In genomic region chr12:62469704-62470103, GRCh38 we compare ENCODE assay signal across 21 cellular contexts. TPM values are rescaled to one million over a fixed set of nuclear protein-coding genes. Genes with fewer than 3 reads are reported as not detected.
DNase-seq lines count a peak whose midpoint lies in the region; ATAC-seq and TF ChIP-seq lines count a peak whose summit lies in the region.
"Had no signal": no experiment of that assay in that cellular context is flagged by ENCODE, and none has a peak within 500 bp of the region (broad histone marks: within the 10 kb centered on the region; RNA-seq: fewer than 3 reads in every experiment).

No MANE protein-coding gene starts in this region.

- 100% methylated on average over 2 of the region's 2 CpGs for WGBS in SK-N-SH (ENCODE audit: low lambda C conversion rate)
- 97 to 98% methylated on average over 2 of the region's 2 CpGs for WGBS in GM23248 (ENCODE audit: low coverage in 1 of 2, low lambda C conversion rate in 2 of 2, missing lambda C conversion rate in 2 of 2), 2 experiments

- no peak for TF ChIP-seq RAD21 in SK-N-SH (IDR thresholded peaks at IDR 0.05; ENCODE audit: low read length)

- no peak for DNase-seq in SK-N-SH
- no peak for DNase-seq in GM23248
- DNase-seq in activated T-helper 2 cell treated with anti-CD3 and anti-CD28 coated beads, Interferon-gamma antibody, Interleukin-2, Interleukin-4, amounts not matched to agents 10 μg/mL and 5 μg/mL and 100 μg/mL, durations not matched to agents 14 hours and 24 hours and 36 hours (ENCODE audit: low spot score): no peak
- DNase-seq in naive thymus-derived CD4-positive, alpha-beta T cell: no peak
- DNase-seq in substantia nigra (lab: John Stamatoyannopoulos, UW): no peak
- no peak for DNase-seq in vagina (ENCODE audit: extremely low spot score in 2 of 2)
- DNase-seq in AG08395 (ENCODE audit: low spot score): no peak
- DNase-seq: activated B cell treated with CpG ODN at 0.5 μM for 24 hours; activated CD8-positive, alpha-beta memory T cell treated with anti-CD3 and anti-CD28 coated beads, Interleukin-2, amount 50 U/mL, for 48 hours; hypothalamus; kidney glomerular epithelial cell; NCI-H1436; NCI-H2171 treated with DMSO at 0.1 percent for 48 hours; NCI-H82; RPMI8226; upper lobe of right lung had no signal

- no peak overlapping the region for H3K27ac Mint-ChIP-seq in activated T-helper 2 cell treated with anti-CD3 and anti-CD28 coated beads, Interferon-gamma antibody, Interleukin-2, Interleukin-4, amounts not matched to agents 10 μg/mL and 5 μg/mL and 100 μg/mL, durations not matched to agents 14 hours and 24 hours and 36 hours
- H3K27ac Mint-ChIP-seq in naive thymus-derived CD4-positive, alpha-beta T cell: no peak overlapping the region
- H3K27ac Mint-ChIP-seq: activated B cell treated with CpG ODN at 0.5 μM for 24 hours; stimulated activated memory B cell treated with anti-CD40 and anti-IgM and Interleukin-4, amounts not matched to agents 10 μg/mL and 1 μg/mL and 100 μg/mL, for 72 hours had no signal

- H3K4me1 Mint-ChIP-seq in activated T-helper 2 cell treated with anti-CD3 and anti-CD28 coated beads, Interferon-gamma antibody, Interleukin-2, Interleukin-4, amounts not matched to agents 10 μg/mL and 5 μg/mL and 100 μg/mL, durations not matched to agents 14 hours and 24 hours and 36 hours (ENCODE audit: low read depth): peaks cover 22% of the 10 kb centered on the region
- peaks cover 22 to 39% (median 34%) of the 10 kb centered on the region in 7 donors for H3K4me1 Mint-ChIP-seq in naive thymus-derived CD4-positive, alpha-beta T cell

- peaks cover 13% of the 10 kb centered on the region; the same call in 1 of the 2 replicates for H4K20me1 ChIP-seq in SK-N-SH (ENCODE audit: insufficient read depth)
- peaks cover 6% of the 10 kb centered on the region; the same call in 1 of the 2 replicates for H4K20me1 ChIP-seq in GM23248 (ENCODE audit: insufficient read depth)

- H3K4me3 ChIP-seq in SK-N-SH (ENCODE audit: low read depth in 2 of 2, low read length in 1 of 2): no peak overlapping the region
- peak overlapping the region; percentile 95 for H3K4me3 ChIP-seq in GM23248
- H3K4me3 ChIP-seq in naive thymus-derived CD4-positive, alpha-beta T cell (ENCODE audit: low read length): no peak overlapping the region
- no peak overlapping the region for H3K4me3 ChIP-seq in vagina
- H3K4me3 ChIP-seq: upper lobe of right lung had no signal

- no peaks in the 10 kb centered on the region for H3K9me3 Mint-ChIP-seq in activated T-helper 2 cell treated with anti-CD3 and anti-CD28 coated beads, Interferon-gamma antibody, Interleukin-2, Interleukin-4, amounts not matched to agents 10 μg/mL and 5 μg/mL and 100 μg/mL, durations not matched to agents 14 hours and 24 hours and 36 hours
- no peaks in the 10 kb centered on the region for H3K9me3 Mint-ChIP-seq in naive thymus-derived CD4-positive, alpha-beta T cell
- H3K9me3 Mint-ChIP-seq: activated B cell treated with CpG ODN at 0.5 μM for 24 hours; stimulated activated memory B cell treated with anti-CD40 and anti-IgM and Interleukin-4, amounts not matched to agents 10 μg/mL and 1 μg/mL and 100 μg/mL, for 72 hours had no signal

- POLR2A ChIA-PET in SK-N-SH (lab: Yijun Ruan, JAX): no interaction called here
- POLR2A ChIA-PET in naive thymus-derived CD4-positive, alpha-beta T cell (lab: Charles Lee): interaction anchor here (1.0 kb wide), 1 partner anchor 37 kb away, joined by 3 read pairs; no protein-coding TSS in a partner anchor

- no peaks in the 10 kb centered on the region for H3F3A ChIP-seq in SK-N-SH (replicated peaks; ENCODE audit: insufficient read depth)
- no peaks in the 10 kb centered on the region for H3F3A ChIP-seq in GM23248 (ENCODE audit: insufficient read depth)

- CTCF ChIA-PET in SK-N-SH (lab: Yijun Ruan, JAX): no interaction called here
- CTCF ChIA-PET in naive thymus-derived CD4-positive, alpha-beta T cell (lab: Charles Lee): no interaction called here

- H3K27ac ChIP-seq in SK-N-SH (ENCODE audit: low read depth in 2 of 2, low read length in 1 of 2) (no peak overlapping the region), GM23248 (no peak overlapping the region), substantia nigra (ENCODE audit: low read depth, low read length, poor library complexity, severe bottlenecking) (no peak overlapping the region), vagina (no peak overlapping the region)
- H3K27ac ChIP-seq in naive thymus-derived CD4-positive, alpha-beta T cell (ENCODE audit: low read depth, low read length): no peak overlapping the region
- H3K27ac ChIP-seq: 22Rv1, C4-2B, upper lobe of right lung had no signal

- H3K36me3 ChIP-seq in SK-N-SH (replicated peaks in 1 of 2; ENCODE audit: control insufficient read depth in 1 of 2, insufficient read depth in 2 of 2, low read length in 1 of 2): peaks cover 2 to 7% of the 10 kb centered on the region in 2 experiments
- peaks cover 9% of the 10 kb centered on the region; the same call in 1 of the 2 replicates for H3K36me3 ChIP-seq in GM23248 (ENCODE audit: low read depth)
- H3K36me3 ChIP-seq in naive thymus-derived CD4-positive, alpha-beta T cell (ENCODE audit: control insufficient read depth in 2 of 3, insufficient read depth in 3 of 3, low read length in 3 of 3): peaks cover 0 to 8% (median 0%) of the 10 kb centered on the region in 3 experiments
- no peaks in the 10 kb centered on the region for H3K36me3 ChIP-seq in vagina
- H3K36me3 ChIP-seq: upper lobe of right lung had no signal

- H3K27me3 Mint-ChIP-seq in activated T-helper 2 cell treated with anti-CD3 and anti-CD28 coated beads, Interferon-gamma antibody, Interleukin-2, Interleukin-4, amounts not matched to agents 10 μg/mL and 5 μg/mL and 100 μg/mL, durations not matched to agents 14 hours and 24 hours and 36 hours (ENCODE audit: low read depth): no peaks in the 10 kb centered on the region
- H3K27me3 Mint-ChIP-seq in naive thymus-derived CD4-positive, alpha-beta T cell: no peaks in the 10 kb centered on the region
- H3K27me3 Mint-ChIP-seq: activated B cell treated with CpG ODN at 0.5 μM for 24 hours; stimulated activated memory B cell treated with anti-CD40 and anti-IgM and Interleukin-4, amounts not matched to agents 10 μg/mL and 1 μg/mL and 100 μg/mL, for 72 hours had no signal

- no peaks in the 10 kb centered on the region for H3K9me3 ChIP-seq in SK-N-SH
- no peaks in the 10 kb centered on the region for H3K9me3 ChIP-seq in GM23248 (ENCODE audit: low read depth)
- H3K9me3 ChIP-seq in naive thymus-derived CD4-positive, alpha-beta T cell (ENCODE audit: control insufficient read depth in 2 of 3, low read length in 3 of 3): no peaks in the 10 kb centered on the region
- no peaks in the 10 kb centered on the region for H3K9me3 ChIP-seq in vagina
- H3K9me3 ChIP-seq: upper lobe of right lung had no signal

- no peak for TF ChIP-seq CTCF in SK-N-SH (IDR thresholded peaks at IDR 0.05)
- no peak for TF ChIP-seq CTCF in vagina (IDR thresholded peaks at IDR 0.05)

- H3K4me1 ChIP-seq in SK-N-SH (ENCODE audit: control insufficient read depth in 1 of 2, insufficient read depth in 2 of 2, low read depth in 1 of 2, low read length in 1 of 2) (peaks cover 0 to 5% of the 10 kb centered on the region in 2 experiments; a peak in 2 of 4 replicates), GM23248 (ENCODE audit: insufficient read depth) (peaks cover 14% of the 10 kb centered on the region), vagina (peaks cover 33% of the 10 kb centered on the region)
- peaks cover 8 to 17% of the 10 kb centered on the region in 2 donors for H3K4me1 ChIP-seq in naive thymus-derived CD4-positive, alpha-beta T cell (ENCODE audit: control insufficient read depth in 2 of 2, insufficient read depth in 2 of 2, low read length in 2 of 2)

- no peak for TF ChIP-seq POLR2A in vagina (IDR thresholded peaks at IDR 0.05)

- no peak overlapping the region for H3K9ac ChIP-seq in SK-N-SH
- H3K9ac ChIP-seq in GM23248: no peak overlapping the region

- H2AFZ ChIP-seq in SK-N-SH (ENCODE audit: low read depth) (no peak overlapping the region), GM23248 (no peak overlapping the region)

- no peaks in the 10 kb centered on the region for H3K27me3 ChIP-seq in SK-N-SH (ENCODE audit: insufficient read depth)
- H3K27me3 ChIP-seq in GM23248 (replicated peaks; ENCODE audit: insufficient read depth): no peaks in the 10 kb centered on the region
- H3K27me3 ChIP-seq in naive thymus-derived CD4-positive, alpha-beta T cell (ENCODE audit: control insufficient read depth in 2 of 2, insufficient read depth in 2 of 2, low read length in 2 of 2): no peaks in the 10 kb centered on the region
- H3K27me3 ChIP-seq in vagina: no peaks in the 10 kb centered on the region
- H3K27me3 ChIP-seq: upper lobe of right lung had no signal

- H3K79me2 ChIP-seq in SK-N-SH (ENCODE audit: insufficient read depth) (peaks cover 81% of the 10 kb centered on the region), GM23248 (ENCODE audit: insufficient read depth) (peaks cover 82% of the 10 kb centered on the region)

- H3K4me2 ChIP-seq in SK-N-SH (peak overlapping the region; percentile 86; the same call in 1 of the 2 replicates), GM23248 (ENCODE audit: unreplicated experiment) (peak overlapping the region; percentile 92)

- no peak for TF ChIP-seq EP300 in SK-N-SH (IDR thresholded peaks at IDR 0.05; ENCODE audit: borderline replicate concordance in 1 of 2, low read depth in 1 of 2, low read length in 1 of 2)

- in situ Hi-C loops in GM23248 (cut with MboI): no loop called here

- H3K36me3 Mint-ChIP-seq in activated T-helper 2 cell treated with anti-CD3 and anti-CD28 coated beads, Interferon-gamma antibody, Interleukin-2, Interleukin-4, amounts not matched to agents 10 μg/mL and 5 μg/mL and 100 μg/mL, durations not matched to agents 14 hours and 24 hours and 36 hours (ENCODE audit: low read depth): peaks cover 15% of the 10 kb centered on the region
- H3K36me3 Mint-ChIP-seq in naive thymus-derived CD4-positive, alpha-beta T cell: peaks cover 0 to 12% (median 7%) of the 10 kb centered on the region in 5 donors

- H3K4me3 Mint-ChIP-seq in activated T-helper 2 cell treated with anti-CD3 and anti-CD28 coated beads, Interferon-gamma antibody, Interleukin-2, Interleukin-4, amounts not matched to agents 10 μg/mL and 5 μg/mL and 100 μg/mL, durations not matched to agents 14 hours and 24 hours and 36 hours (ENCODE audit: low read depth): peak overlapping the region; percentile 26
- H3K4me3 Mint-ChIP-seq in naive thymus-derived CD4-positive, alpha-beta T cell: peak overlapping the region in 8 of 10 donors; percentile 18 to 97 (median 54)
- H3K4me3 Mint-ChIP-seq: activated B cell treated with CpG ODN at 0.5 μM for 24 hours; stimulated activated memory B cell treated with anti-CD40 and anti-IgM and Interleukin-4, amounts not matched to agents 10 μg/mL and 1 μg/mL and 100 μg/mL, for 72 hours had no signal

- intact Hi-C loops in activated T-helper 2 cell treated with anti-CD3 and anti-CD28 coated beads, Interferon-gamma antibody, Interleukin-2, Interleukin-4, amounts not matched to agents 10 μg/mL and 5 μg/mL and 100 μg/mL, durations not matched to agents 14 hours and 24 hours and 36 hours (cut with micrococcal nuclease): no loop called here
- intact Hi-C loops in naive thymus-derived CD4-positive, alpha-beta T cell (cut with micrococcal nuclease): no loop called here
- intact Hi-C loops in vagina (cut with DNase I): no loop called here

- ATAC-seq in SK-N-SH treated with all-trans-retinoic acid at 6 μM for 48 hours: no peak
- no peak for ATAC-seq in naive thymus-derived CD4-positive, alpha-beta T cell
- ATAC-seq: K562; stimulated activated memory B cell treated with anti-CD40 and anti-IgM and Interleukin-4, amounts not matched to agents 10 μg/mL and 1 μg/mL and 100 μg/mL, for 72 hours; upper lobe of right lung had no signal

- H3K9me2 ChIP-seq in SK-N-SH: no peaks in the 10 kb centered on the region
- H3K9me2 ChIP-seq in GM23248 (ENCODE audit: insufficient read depth): no peaks in the 10 kb centered on the region

RNA-seq across cellular contexts. Expression of gene MON2, which starts 3.1 kb away (rescaled TPM):
- polyA plus RNA-seq in SK-N-SH (2012; rRNA removed) (4.4 and 5.1 TPM in 2 replicates), GM23248 (2016; fragmentation: Nextera tagmentation; extraction: Ambion mirVana) (18.7 and 22.1 TPM in 2 replicates)
- 4.3 and 5.1 TPM in 2 replicates for polyA plus RNA-seq in SK-N-SH (2012; cell fraction: cytosol; rRNA removed)
- 19.1 and 31.1 TPM in 2 replicates for polyA plus RNA-seq in SK-N-SH (2012; cell fraction: nucleus; rRNA removed)
- total RNA-seq in GM23248 (2014; rRNA removed; shearing (Covaris generic)): 26.8 and 30.1 TPM in 2 replicates
- 33.0 and 37.6 TPM in 2 replicates for total RNA-seq in activated T-helper 2 cell treated with anti-CD3 and anti-CD28 coated beads, Interferon-gamma antibody, Interleukin-2, Interleukin-4, amounts not matched to agents 10 μg/mL and 5 μg/mL and 100 μg/mL, durations not matched to agents 14 hours and 24 hours and 36 hours
- total RNA-seq in naive thymus-derived CD4-positive, alpha-beta T cell: 10 to 100 TPM; 50.0 to 96.3 (median 76.0) TPM
- 10 to 100 TPM; 18.2 to 18.7 TPM for polyA plus RNA-seq in naive thymus-derived CD4-positive, alpha-beta T cell
- total RNA-seq in vagina: 85.0 TPM
